In genomic region chr7:106177738-106178592, GRCh38 we compare ENCODE assay signal across 3 cellular contexts.
TF ChIP-seq lines count a peak whose summit lies in the region.

No MANE protein-coding gene starts in this region.

TF ChIP-seq in liver, 16 proteins besides CTCF, POLR2A, EP300 and RAD21:
- TF ChIP-seq EGR1 (IDR thresholded peaks at IDR 0.05; ENCODE audit: low read depth in 2 of 2) (no peak), GABPA (IDR thresholded peaks at IDR 0.05 in 1 of 2, conservative IDR thresholded peaks at IDR 0.05 in 1 of 2) (no peak), SP1 (IDR thresholded peaks at IDR 0.05) (peak; percentile 96), RXRA (IDR thresholded peaks at IDR 0.05) (peak; percentile 96 to 98), FOXA1 (IDR thresholded peaks at IDR 0.05) (peak; percentile 57), JUND (IDR thresholded peaks at IDR 0.05) (peak; percentile 38 to 80), HNF4G (IDR thresholded peaks at IDR 0.05) (peak; percentile 87), FOXA2 (IDR thresholded peaks at IDR 0.05) (peak; percentile 72), YY1 (IDR thresholded peaks at IDR 0.05) (peak; percentile 62), NR2F2 (IDR thresholded peaks at IDR 0.05) (peak; percentile 79), TAF1 (conservative IDR thresholded peaks at IDR 0.05) (peak; percentile 49), MAX (IDR thresholded peaks at IDR 0.05) (peak; percentile 82), HNF4A (conservative IDR thresholded peaks at IDR 0.05) (peak; percentile 93 to 96)
- TF ChIP-seq, protein P1, sequence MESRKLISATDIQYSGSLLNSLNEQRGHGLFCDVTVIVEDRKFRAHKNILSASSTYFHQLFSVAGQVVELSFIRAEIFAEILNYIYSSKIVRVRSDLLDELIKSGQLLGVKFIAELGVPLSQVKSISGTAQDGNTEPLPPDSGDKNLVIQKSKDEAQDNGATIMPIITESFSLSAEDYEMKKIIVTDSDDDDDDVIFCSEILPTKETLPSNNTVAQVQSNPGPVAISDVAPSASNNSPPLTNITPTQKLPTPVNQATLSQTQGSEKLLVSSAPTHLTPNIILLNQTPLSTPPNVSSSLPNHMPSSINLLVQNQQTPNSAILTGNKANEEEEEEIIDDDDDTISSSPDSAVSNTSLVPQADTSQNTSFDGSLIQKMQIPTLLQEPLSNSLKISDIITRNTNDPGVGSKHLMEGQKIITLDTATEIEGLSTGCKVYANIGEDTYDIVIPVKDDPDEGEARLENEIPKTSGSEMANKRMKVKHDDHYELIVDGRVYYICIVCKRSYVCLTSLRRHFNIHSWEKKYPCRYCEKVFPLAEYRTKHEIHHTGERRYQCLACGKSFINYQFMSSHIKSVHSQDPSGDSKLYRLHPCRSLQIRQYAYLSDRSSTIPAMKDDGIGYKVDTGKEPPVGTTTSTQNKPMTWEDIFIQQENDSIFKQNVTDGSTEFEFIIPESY (IDR thresholded peaks at IDR 0.05): no peak
- TF ChIP-seq, protein P2, sequence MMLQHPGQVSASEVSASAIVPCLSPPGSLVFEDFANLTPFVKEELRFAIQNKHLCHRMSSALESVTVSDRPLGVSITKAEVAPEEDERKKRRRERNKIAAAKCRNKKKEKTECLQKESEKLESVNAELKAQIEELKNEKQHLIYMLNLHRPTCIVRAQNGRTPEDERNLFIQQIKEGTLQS (IDR thresholded peaks at IDR 0.05): no peak
- TF ChIP-seq, protein P3, sequence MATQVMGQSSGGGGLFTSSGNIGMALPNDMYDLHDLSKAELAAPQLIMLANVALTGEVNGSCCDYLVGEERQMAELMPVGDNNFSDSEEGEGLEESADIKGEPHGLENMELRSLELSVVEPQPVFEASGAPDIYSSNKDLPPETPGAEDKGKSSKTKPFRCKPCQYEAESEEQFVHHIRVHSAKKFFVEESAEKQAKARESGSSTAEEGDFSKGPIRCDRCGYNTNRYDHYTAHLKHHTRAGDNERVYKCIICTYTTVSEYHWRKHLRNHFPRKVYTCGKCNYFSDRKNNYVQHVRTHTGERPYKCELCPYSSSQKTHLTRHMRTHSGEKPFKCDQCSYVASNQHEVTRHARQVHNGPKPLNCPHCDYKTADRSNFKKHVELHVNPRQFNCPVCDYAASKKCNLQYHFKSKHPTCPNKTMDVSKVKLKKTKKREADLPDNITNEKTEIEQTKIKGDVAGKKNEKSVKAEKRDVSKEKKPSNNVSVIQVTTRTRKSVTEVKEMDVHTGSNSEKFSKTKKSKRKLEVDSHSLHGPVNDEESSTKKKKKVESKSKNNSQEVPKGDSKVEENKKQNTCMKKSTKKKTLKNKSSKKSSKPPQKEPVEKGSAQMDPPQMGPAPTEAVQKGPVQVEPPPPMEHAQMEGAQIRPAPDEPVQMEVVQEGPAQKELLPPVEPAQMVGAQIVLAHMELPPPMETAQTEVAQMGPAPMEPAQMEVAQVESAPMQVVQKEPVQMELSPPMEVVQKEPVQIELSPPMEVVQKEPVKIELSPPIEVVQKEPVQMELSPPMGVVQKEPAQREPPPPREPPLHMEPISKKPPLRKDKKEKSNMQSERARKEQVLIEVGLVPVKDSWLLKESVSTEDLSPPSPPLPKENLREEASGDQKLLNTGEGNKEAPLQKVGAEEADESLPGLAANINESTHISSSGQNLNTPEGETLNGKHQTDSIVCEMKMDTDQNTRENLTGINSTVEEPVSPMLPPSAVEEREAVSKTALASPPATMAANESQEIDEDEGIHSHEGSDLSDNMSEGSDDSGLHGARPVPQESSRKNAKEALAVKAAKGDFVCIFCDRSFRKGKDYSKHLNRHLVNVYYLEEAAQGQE (IDR thresholded peaks at IDR 0.05): peak; percentile 65

TF ChIP-seq in HepG2, 621 proteins besides CTCF, POLR2A, EP300 and RAD21 (continues in another document):
- TF ChIP-seq ZNF446 (CRISPR knock-in tag; IDR thresholded peaks at IDR 0.05) (no peak), HNF4G (IDR thresholded peaks at IDR 0.05; ENCODE audit: borderline replicate concordance, low read depth, low read length) (no peak), HNF4G (CRISPR knock-in tag; IDR thresholded peaks at IDR 0.05; ENCODE audit: borderline replicate concordance, low read depth) (no peak), ZNF317 (CRISPR knock-in tag; IDR thresholded peaks at IDR 0.05) (no peak), TP53 (CRISPR knock-in tag; conservative IDR thresholded peaks at IDR 0.05) (no peak), PAXIP1 (CRISPR knock-in tag; conservative IDR thresholded peaks at IDR 0.05) (no peak), MAFK (conservative IDR thresholded peaks at IDR 0.05 in 1 of 2, IDR thresholded peaks at IDR 0.05 in 1 of 2; ENCODE audit: low read length in 2 of 2) (no peak)

TF ChIP-seq in H1, 55 proteins besides CTCF, POLR2A, EP300 and RAD21:
- TF ChIP-seq EGR1 (IDR thresholded peaks at IDR 0.05; ENCODE audit: borderline replicate concordance, low read depth, low read length) (no peak), HDAC2 (IDR thresholded peaks at IDR 0.05; ENCODE audit: borderline replicate concordance in 1 of 2, low read depth in 2 of 2, low read length in 2 of 2) (no peak), YY1 (IDR thresholded peaks at IDR 0.05; ENCODE audit: low read depth, low read length) (no peak), ZNF274 (IDR thresholded peaks at IDR 0.05; ENCODE audit: borderline replicate concordance, extremely low read depth, low read length) (no peak), KDM1A (IDR thresholded peaks at IDR 0.05; ENCODE audit: borderline replicate concordance, low read length) (no peak), MAFK (IDR thresholded peaks at IDR 0.05; ENCODE audit: low read depth, low read length) (no peak)
TF ChIP-seq in H1: peak in this region for 0.
